Comparison of ENCODE assay signal across 8 cellular contexts in the genomic region with DNA sequence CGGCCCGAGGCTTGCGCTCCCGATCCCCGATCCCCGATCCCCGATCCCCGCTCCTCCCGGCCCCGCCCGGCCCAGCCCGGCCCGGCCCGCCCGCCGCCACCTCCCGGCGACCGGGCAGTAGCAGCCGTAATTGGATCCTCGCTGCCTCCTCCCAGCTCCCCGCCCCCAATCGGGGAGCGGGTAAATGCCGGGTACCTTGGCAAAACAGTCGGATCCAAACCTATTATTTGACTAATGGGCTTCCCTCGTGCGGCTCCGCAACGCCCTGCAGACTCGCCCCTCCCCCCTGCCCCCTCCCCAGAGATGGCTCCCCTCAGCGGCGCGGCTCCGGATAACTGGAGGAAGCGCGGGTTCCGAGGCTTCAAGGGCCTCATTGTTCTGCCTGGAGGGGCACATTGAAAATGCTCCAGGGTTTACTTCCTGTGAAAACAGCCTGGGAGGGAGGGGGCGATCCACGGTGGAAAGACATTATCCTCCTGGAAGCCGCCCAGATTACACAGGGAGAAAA.
DNase-seq lines count a peak whose midpoint lies in the region; ATAC-seq, FAIRE-seq and TF ChIP-seq lines count a peak whose summit lies in the region.

No MANE protein-coding gene starts in this region.

- no peak for FAIRE-seq in H54 (lab: Jason Lieb, UNC)

- H3K4me3 ChIP-seq in DOHH2 (ENCODE audit: low read length), result peak overlapping the region; percentile 71
- peak overlapping the region; percentile 45 for H3K4me3 ChIP-seq in LNCaP clone FGC (ENCODE audit: low read depth, low read length)
- H3K4me3 ChIP-seq in RWPE2 (ENCODE audit: severe bottlenecking), result peak overlapping the region; percentile 24
- H3K4me3 ChIP-seq in right cardiac atrium (ENCODE audit: low read length), result peak overlapping the region; percentile 53

- no peaks in the 10 kb centered on the region for H3K9me3 ChIP-seq in DOHH2 (ENCODE audit: control insufficient read depth, insufficient read depth, low read length)
- H3K9me3 ChIP-seq in RWPE2 (ENCODE audit: severe bottlenecking), result no peaks in the 10 kb centered on the region
- no peaks in the 10 kb centered on the region for H3K9me3 ChIP-seq in right cardiac atrium (ENCODE audit: control insufficient read depth, low read length)

- TF ChIP-seq POLR2A in H54 (IDR thresholded peaks at IDR 0.05; ENCODE audit: low read depth, low read length), result peak; percentile 23; the same call in 1 of the 2 replicates

- H3K36me3 ChIP-seq in DOHH2 (ENCODE audit: control insufficient read depth, low read length), result no peaks in the 10 kb centered on the region
- no peaks in the 10 kb centered on the region for H3K36me3 ChIP-seq in RWPE2 (ENCODE audit: low read depth)

- under 1% methylated on average over 41 of the region's 41 CpGs for WGBS in right cardiac atrium

- H4K20me1 ChIP-seq in DOHH2 (ENCODE audit: control insufficient read depth, insufficient read depth, low read depth, low read length), result no peaks in the 10 kb centered on the region; the same call in none of the 2 replicates

- H3K4me1 ChIP-seq in DOHH2 (ENCODE audit: control insufficient read depth, low read length), result peaks cover 19% of the 10 kb centered on the region
- peaks cover 24% of the 10 kb centered on the region for H3K4me1 ChIP-seq in RWPE2 (ENCODE audit: insufficient read depth, poor library complexity, severe bottlenecking)
- no peaks in the 10 kb centered on the region for H3K4me1 ChIP-seq in right cardiac atrium (ENCODE audit: control insufficient read depth, insufficient read depth, low read length)

- ATAC-seq in RWPE2 (ENCODE audit: low read depth), result peak; percentile 19
- peak; percentile 65 to 78 for ATAC-seq in right cardiac atrium

- H3K9me2 ChIP-seq in DOHH2 (replicated peaks; ENCODE audit: control insufficient read depth, low read length), result no peaks in the 10 kb centered on the region

- H3K79me2 ChIP-seq in DOHH2 (ENCODE audit: control insufficient read depth, low read length), result no peaks in the 10 kb centered on the region

- DNase-seq in H54 (ENCODE audit: insufficient read length, low spot score) (peak; percentile 74), LNCaP clone FGC (ENCODE audit: low read depth) (peak; percentile 52), RWPE2 (ENCODE audit: low spot score) (no peak), anterior cingulate cortex (lab: John Stamatoyannopoulos, UW) (peak in 57 of 58 donors; percentile 24 to 95 (median 82)), right cardiac atrium (peak; percentile 80 to 92 (median 92)), pulmonary artery endothelial cell (ENCODE audit: low read depth, low spot score) (peak; percentile 80), GM10266 (ENCODE audit: extremely low spot score) (no peak)

- peaks cover 8% of the 10 kb centered on the region for H3F3A ChIP-seq in DOHH2 (ENCODE audit: control insufficient read depth, insufficient read depth)

- intact Hi-C loops in right cardiac atrium (cut with DNase I), result loop anchor here (5.0 to 10.0 kb wide), 2 partner anchors 91 to 93 kb away; a partner anchor contains a TSS

- no peak overlapping the region; the same call in 1 of the 2 replicates for H3K27ac ChIP-seq in DOHH2 (ENCODE audit: low read depth, low read length)
- H3K27ac ChIP-seq in RWPE2 (ENCODE audit: poor library complexity, severe bottlenecking), result peak overlapping the region; percentile 89
- H3K27ac ChIP-seq in right cardiac atrium (ENCODE audit: low read length), result peak overlapping the region; percentile 88

- H3K27me3 ChIP-seq in DOHH2 (ENCODE audit: control insufficient read depth, low read length) (peaks cover 51% of the 10 kb centered on the region), RWPE2 (ENCODE audit: insufficient read depth, poor library complexity, severe bottlenecking) (no peaks in the 10 kb centered on the region), right cardiac atrium (ENCODE audit: control insufficient read depth, insufficient read depth) (no peaks in the 10 kb centered on the region)

- H3K4me2 ChIP-seq in DOHH2 (ENCODE audit: low read length), result peak overlapping the region; percentile 83

- no peak for TF ChIP-seq CTCF in DOHH2 (IDR thresholded peaks at IDR 0.05; ENCODE audit: low read depth, low read length, poor library complexity, severe bottlenecking)
- TF ChIP-seq CTCF in LNCaP clone FGC (IDR thresholded peaks at IDR 0.05; ENCODE audit: control insufficient read depth, extremely low read depth, insufficient read depth), result no peak
- no peak for TF ChIP-seq CTCF in RWPE2 (IDR thresholded peaks at IDR 0.05; ENCODE audit: poor library complexity, severe bottlenecking)
- no peak for TF ChIP-seq CTCF in GM10266 (IDR thresholded peaks at IDR 0.05; ENCODE audit: control insufficient read depth, insufficient read depth, low read depth, missing control alignments)

Comparison
In these comparisons a context has a peak if more than half of its experiments do, and no peak if none do; other contexts are left out.
1. DNase-seq: peak in H54 (single experiment), LNCaP clone FGC (single experiment), anterior cingulate cortex (57 of 58), right cardiac atrium (3 of 3) and pulmonary artery endothelial cell (single experiment); none in RWPE2 (single experiment) and GM10266 (single experiment).
2. Peak in every context shown above with its lines, with median percentiles within 50 percentile points of each other: H3K4me3 ChIP-seq.